Comparison of ENCODE assay signal across 10 cellular contexts in the genomic region with DNA sequence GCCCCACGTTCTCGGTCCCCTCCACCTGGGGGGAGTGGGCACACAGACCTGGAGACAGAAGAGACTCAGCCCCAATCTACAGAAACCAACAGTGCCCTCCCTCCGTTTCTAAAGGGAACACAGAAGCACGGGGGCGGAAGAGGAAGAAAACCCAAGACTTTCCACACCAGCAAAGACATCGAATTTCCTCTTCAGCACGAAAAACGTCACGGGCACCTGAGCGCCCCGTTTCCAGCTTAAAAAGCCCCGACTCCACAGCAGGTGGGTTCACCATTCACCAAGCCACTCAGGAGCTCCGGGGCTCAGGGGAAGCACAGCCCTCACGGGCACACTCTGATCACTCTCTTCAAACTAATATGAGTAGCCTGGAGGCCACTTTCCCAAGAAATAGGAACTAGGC. TPM values are rescaled to one million over a fixed set of nuclear protein-coding genes. Genes with fewer than 3 reads are reported as not detected.
DNase-seq lines count a peak whose midpoint lies in the region; ATAC-seq and TF ChIP-seq lines count a peak whose summit lies in the region.
"Had no signal": no experiment of that assay in that cellular context is flagged by ENCODE, and none has a peak within 500 bp of the region (broad histone marks: within the 10 kb centered on the region; RNA-seq: fewer than 3 reads in every experiment).

No MANE protein-coding gene starts in this region.

- H3K9me3 ChIP-seq in CD4-positive, CD25-positive, alpha-beta regulatory T cell (ENCODE audit: control insufficient read depth in 2 of 2, low read length in 2 of 2), result no peaks in the 10 kb centered on the region

- H3K27ac Mint-ChIP-seq in CD4-positive, CD25-positive, alpha-beta regulatory T cell, result peak overlapping the region; percentile 88 to 96 (median 90)
- H3K27ac Mint-ChIP-seq in activated B cell treated with CpG ODN at 0.5 μM for 24 hours, result peak overlapping the region; percentile 92

- H3K27ac ChIP-seq in CD4-positive, CD25-positive, alpha-beta regulatory T cell (ENCODE audit: insufficient read depth, low read length, poor library complexity, severe bottlenecking), result peak overlapping the region; percentile 28

- H3K9me3 Mint-ChIP-seq in CD4-positive, CD25-positive, alpha-beta regulatory T cell, result no peaks in the 10 kb centered on the region
- H3K9me3 Mint-ChIP-seq in activated B cell treated with CpG ODN at 0.5 μM for 24 hours, result no peaks in the 10 kb centered on the region

- peaks cover 4% of the 10 kb centered on the region for H3K4me1 ChIP-seq in CD4-positive, CD25-positive, alpha-beta regulatory T cell (ENCODE audit: control insufficient read depth, insufficient read depth, low read length, poor library complexity, severe bottlenecking)

- H3K27me3 Mint-ChIP-seq in CD4-positive, CD25-positive, alpha-beta regulatory T cell, result no peaks in the 10 kb centered on the region
- H3K27me3 Mint-ChIP-seq in activated B cell treated with CpG ODN at 0.5 μM for 24 hours, result no peaks in the 10 kb centered on the region

- POLR2A ChIA-PET in activated B cell treated with CpG ODN at 0.5 μM for 24 hours (lab: Charles Lee), result interaction anchor here (0.6 to 4.8 kb wide), 11 partner anchors 14 to 94 kb away, joined by 3 to 43 read pairs (median 11); a partner anchor contains a TSS

- no peaks in the 10 kb centered on the region for H3K27me3 ChIP-seq in CD4-positive, CD25-positive, alpha-beta regulatory T cell (ENCODE audit: control insufficient read depth, insufficient read depth, low read length)

- no peak overlapping the region for H3K4me3 ChIP-seq in CD4-positive, CD25-positive, alpha-beta regulatory T cell (ENCODE audit: low read depth, low read length)

- ATAC-seq in CD4-positive, CD25-positive, alpha-beta regulatory T cell (ENCODE audit: low read depth in 2 of 2), result peak in 1 of 2 donors; percentile 42
- ATAC-seq in activated B cell treated with CpG ODN at 0.5 μM for 24 hours (ENCODE audit: low read depth) (peak; percentile 71), GM21786 (IDR thresholded peaks at IDR 0.05; ENCODE audit: unreplicated experiment) (no peak), HG03139 (IDR thresholded peaks at IDR 0.05; ENCODE audit: unreplicated experiment) (no peak)
- ATAC-seq: left ventricle myocardium superior had no signal

- no peak for TF ChIP-seq CTCF in activated B cell treated with CpG ODN at 0.5 μM for 24 hours (IDR thresholded peaks at IDR 0.05)

- CTCF ChIA-PET in activated B cell treated with CpG ODN at 0.5 μM for 24 hours (lab: Charles Lee), result interaction anchor here (0.6 to 1.7 kb wide), 6 partner anchors 13 to 190 kb away, joined by 3 to 10 read pairs (median 4); no protein-coding TSS in a partner anchor

- H3K36me3 Mint-ChIP-seq in CD4-positive, CD25-positive, alpha-beta regulatory T cell, result peaks cover 11% of the 10 kb centered on the region
- H3K36me3 Mint-ChIP-seq in activated B cell treated with CpG ODN at 0.5 μM for 24 hours (ENCODE audit: low read depth), result peaks cover 76% of the 10 kb centered on the region

- peak overlapping the region in 2 of 4 donors; percentile 55 to 65 for H3K4me3 Mint-ChIP-seq in CD4-positive, CD25-positive, alpha-beta regulatory T cell
- H3K4me3 Mint-ChIP-seq in activated B cell treated with CpG ODN at 0.5 μM for 24 hours, result peak overlapping the region; percentile 76

- H3K4me1 Mint-ChIP-seq in CD4-positive, CD25-positive, alpha-beta regulatory T cell, result peaks cover 0 to 12% (median 6%) of the 10 kb centered on the region in 4 donors
- peaks cover 47% of the 10 kb centered on the region for H3K4me1 Mint-ChIP-seq in activated B cell treated with CpG ODN at 0.5 μM for 24 hours

- DNase-seq in CD4-positive, CD25-positive, alpha-beta regulatory T cell, result peak in 2 of 3 donors; percentile 12 to 37
- DNase-seq in GM19238 (ENCODE audit: insufficient read length, low spot score) (peak; percentile 49), activated B cell treated with CpG ODN at 0.5 μM for 24 hours (peak; percentile 58), medulla oblongata (ENCODE audit: extremely low spot score) (peak; percentile 74), NCI-H2196 treated with DMSO at 0.1 percent for 48 hours (lab: John Stamatoyannopoulos, UW; ENCODE audit: unreplicated experiment) (no peak), hepatic stellate cell (ENCODE audit: low spot score) (no peak)
- DNase-seq: left ventricle myocardium superior, NCI-H774 had no signal

- no peaks in the 10 kb centered on the region for H3K36me3 ChIP-seq in CD4-positive, CD25-positive, alpha-beta regulatory T cell (ENCODE audit: control insufficient read depth, insufficient read depth, low read length)

- intact Hi-C loops in activated B cell treated with CpG ODN at 0.5 μM for 24 hours (cut with micrococcal nuclease), result loop anchor here (1.0 kb wide), 6 partner anchors 19 to 53 kb away; a partner anchor contains a TSS

RNA-seq across cellular contexts. Expression of a gene that starts 19.6 kb away (rescaled TPM):
- total RNA-seq in CD4-positive, CD25-positive, alpha-beta regulatory T cell, result 17.5 TPM
- 10 to 100 TPM; 60.4 to 73.7 (median 70.9) TPM for polyA plus RNA-seq in CD4-positive, CD25-positive, alpha-beta regulatory T cell
- total RNA-seq in activated B cell treated with CpG ODN at 0.5 μM for 24 hours, result 38.0 and 42.6 TPM in 2 replicates

RNA-seq across cellular contexts. Expression of a gene that starts 19.6 kb away (rescaled TPM):
- total RNA-seq in CD4-positive, CD25-positive, alpha-beta regulatory T cell, result 7.3 TPM
- 10 to 100 TPM; 33.4 to 39.7 (median 37.8) TPM for polyA plus RNA-seq in CD4-positive, CD25-positive, alpha-beta regulatory T cell
- total RNA-seq in activated B cell treated with CpG ODN at 0.5 μM for 24 hours, result 35.3 and 36.5 TPM in 2 replicates

RNA-seq across cellular contexts. Expression of a gene that starts 28.9 kb away (rescaled TPM):
- 282 TPM for total RNA-seq in CD4-positive, CD25-positive, alpha-beta regulatory T cell
- 100 to 1,000 TPM; 225 to 380 (median 339) TPM for polyA plus RNA-seq in CD4-positive, CD25-positive, alpha-beta regulatory T cell
- total RNA-seq in activated B cell treated with CpG ODN at 0.5 μM for 24 hours, result 54.6 and 65.7 TPM in 2 replicates

RNA-seq across cellular contexts. Expression of a gene that starts 52.6 kb away (rescaled TPM):
- total RNA-seq in CD4-positive, CD25-positive, alpha-beta regulatory T cell, result 7.3 TPM
- 10 to 100 TPM in 2 of 4 donors, 1 to 10 TPM in 2; 5.7 to 14.5 (median 10.8) TPM for polyA plus RNA-seq in CD4-positive, CD25-positive, alpha-beta regulatory T cell
- 175 and 181 TPM in 2 replicates for total RNA-seq in activated B cell treated with CpG ODN at 0.5 μM for 24 hours

Comparison
In these comparisons a context has a peak if more than half of its experiments do, and no peak if none do; other contexts are left out.
1. DNase-seq: peak in CD4-positive, CD25-positive, alpha-beta regulatory T cell (2 of 3), GM19238 (single experiment), activated B cell treated with CpG ODN at 0.5 μM for 24 hours (single experiment) and medulla oblongata (single experiment); none in NCI-H2196 treated with DMSO at 0.1 percent for 48 hours (single experiment) and hepatic stellate cell (single experiment).